2 cellular contexts compared by ENCODE assay signal in the genomic region with DNA sequence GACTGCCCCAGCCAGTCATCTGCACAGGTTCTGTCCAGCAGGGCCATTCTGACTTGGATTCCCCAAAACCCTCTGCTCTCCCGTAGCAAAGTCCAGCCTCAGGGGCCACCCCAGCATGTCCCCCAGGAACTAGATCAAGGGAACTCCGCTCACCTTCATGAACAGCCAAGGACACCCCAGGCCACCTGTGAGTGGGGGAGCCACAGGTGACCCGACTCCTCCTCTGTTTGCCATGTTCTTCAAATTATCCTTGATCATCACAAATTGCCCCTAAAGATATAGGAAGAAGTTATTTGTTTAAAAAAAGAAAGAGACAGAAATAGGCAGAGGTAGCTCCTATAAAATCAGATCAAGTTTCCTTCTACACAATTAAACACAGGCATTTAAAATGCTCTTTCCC.
TF ChIP-seq lines count a peak whose summit lies in the region.

No MANE protein-coding gene starts in this region.

TF ChIP-seq in HEK293, 187 proteins besides CTCF, POLR2A, EP300 and RAD21 (continued from another document):
- TF ChIP-seq, protein P1, sequence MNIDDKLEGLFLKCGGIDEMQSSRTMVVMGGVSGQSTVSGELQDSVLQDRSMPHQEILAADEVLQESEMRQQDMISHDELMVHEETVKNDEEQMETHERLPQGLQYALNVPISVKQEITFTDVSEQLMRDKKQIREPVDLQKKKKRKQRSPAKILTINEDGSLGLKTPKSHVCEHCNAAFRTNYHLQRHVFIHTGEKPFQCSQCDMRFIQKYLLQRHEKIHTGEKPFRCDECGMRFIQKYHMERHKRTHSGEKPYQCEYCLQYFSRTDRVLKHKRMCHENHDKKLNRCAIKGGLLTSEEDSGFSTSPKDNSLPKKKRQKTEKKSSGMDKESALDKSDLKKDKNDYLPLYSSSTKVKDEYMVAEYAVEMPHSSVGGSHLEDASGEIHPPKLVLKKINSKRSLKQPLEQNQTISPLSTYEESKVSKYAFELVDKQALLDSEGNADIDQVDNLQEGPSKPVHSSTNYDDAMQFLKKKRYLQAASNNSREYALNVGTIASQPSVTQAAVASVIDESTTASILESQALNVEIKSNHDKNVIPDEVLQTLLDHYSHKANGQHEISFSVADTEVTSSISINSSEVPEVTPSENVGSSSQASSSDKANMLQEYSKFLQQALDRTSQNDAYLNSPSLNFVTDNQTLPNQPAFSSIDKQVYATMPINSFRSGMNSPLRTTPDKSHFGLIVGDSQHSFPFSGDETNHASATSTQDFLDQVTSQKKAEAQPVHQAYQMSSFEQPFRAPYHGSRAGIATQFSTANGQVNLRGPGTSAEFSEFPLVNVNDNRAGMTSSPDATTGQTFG (tag by site-specific recombination; IDR thresholded peaks at IDR 0.05; ENCODE audit: borderline replicate concordance), result no peak
- TF ChIP-seq, protein P2, sequence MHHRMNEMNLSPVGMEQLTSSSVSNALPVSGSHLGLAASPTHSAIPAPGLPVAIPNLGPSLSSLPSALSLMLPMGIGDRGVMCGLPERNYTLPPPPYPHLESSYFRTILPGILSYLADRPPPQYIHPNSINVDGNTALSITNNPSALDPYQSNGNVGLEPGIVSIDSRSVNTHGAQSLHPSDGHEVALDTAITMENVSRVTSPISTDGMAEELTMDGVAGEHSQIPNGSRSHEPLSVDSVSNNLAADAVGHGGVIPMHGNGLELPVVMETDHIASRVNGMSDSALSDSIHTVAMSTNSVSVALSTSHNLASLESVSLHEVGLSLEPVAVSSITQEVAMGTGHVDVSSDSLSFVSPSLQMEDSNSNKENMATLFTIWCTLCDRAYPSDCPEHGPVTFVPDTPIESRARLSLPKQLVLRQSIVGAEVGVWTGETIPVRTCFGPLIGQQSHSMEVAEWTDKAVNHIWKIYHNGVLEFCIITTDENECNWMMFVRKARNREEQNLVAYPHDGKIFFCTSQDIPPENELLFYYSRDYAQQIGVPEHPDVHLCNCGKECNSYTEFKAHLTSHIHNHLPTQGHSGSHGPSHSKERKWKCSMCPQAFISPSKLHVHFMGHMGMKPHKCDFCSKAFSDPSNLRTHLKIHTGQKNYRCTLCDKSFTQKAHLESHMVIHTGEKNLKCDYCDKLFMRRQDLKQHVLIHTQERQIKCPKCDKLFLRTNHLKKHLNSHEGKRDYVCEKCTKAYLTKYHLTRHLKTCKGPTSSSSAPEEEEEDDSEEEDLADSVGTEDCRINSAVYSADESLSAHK (tag by site-specific recombination; IDR thresholded peaks at IDR 0.05), result no peak
- TF ChIP-seq ZSCAN4 (tag by site-specific recombination; IDR thresholded peaks at IDR 0.05) (no peak), ZNF24 (tag by site-specific recombination; IDR thresholded peaks at IDR 0.05) (no peak), ZNF302 (tag by site-specific recombination; IDR thresholded peaks at IDR 0.05; ENCODE audit: low read depth) (no peak)

TF ChIP-seq in WTC11, 78 proteins besides CTCF, POLR2A, EP300 and RAD21 (continued from another document):
- TF ChIP-seq FOXP4 (CRISPR knock-in tag; IDR thresholded peaks at IDR 0.05) (no peak), GRHL2 (CRISPR knock-in tag; IDR thresholded peaks at IDR 0.05; ENCODE audit: insufficient replicate concordance, severe bottlenecking) (no peak), PRRX2 (CRISPR knock-in tag; IDR thresholded peaks at IDR 0.05) (no peak), ZNF232 (CRISPR knock-in tag; IDR thresholded peaks at IDR 0.05) (no peak), NR2C2 (CRISPR knock-in tag; IDR thresholded peaks at IDR 0.05) (no peak), ZNF671 (CRISPR knock-in tag; IDR thresholded peaks at IDR 0.05) (no peak), TEAD4 (CRISPR knock-in tag; IDR thresholded peaks at IDR 0.05) (no peak), IRF2 (CRISPR knock-in tag; IDR thresholded peaks at IDR 0.05; ENCODE audit: borderline replicate concordance, low read depth) (no peak), ZNF416 (CRISPR knock-in tag; IDR thresholded peaks at IDR 0.05) (no peak)
